14 cellular contexts compared by ENCODE assay signal in genomic region chr10:26455567-26456315, GRCh38. TPM values are rescaled to one million over a fixed set of nuclear protein-coding genes. Genes with fewer than 3 reads are reported as not detected.
DNase-seq lines count a peak whose midpoint lies in the region; ATAC-seq lines count a peak whose summit lies in the region.
"Had no signal": no experiment of that assay in that cellular context is flagged by ENCODE, and none has a peak within 500 bp of the region (broad histone marks: within the 10 kb centered on the region; RNA-seq: fewer than 3 reads in every experiment).

No MANE protein-coding gene starts in this region.

- CTCF ChIA-PET in activated CD4-positive, alpha-beta T cell treated with anti-CD3 and anti-CD28 coated beads for 36 hours (lab: Charles Lee), result interaction anchor here (0.5 to 1.3 kb wide), 4 partner anchors 15 to 1440 kb away, joined by 3 to 4 read pairs (median 3); partner anchors contain the start of gene ENKUR

- intact Hi-C loops in activated CD4-positive, alpha-beta T cell treated with anti-CD3 and anti-CD28 coated beads for 36 hours (cut with DNase I, micrococcal nuclease), result no loop called here

- peak overlapping the region; percentile 15 for H3K4me3 Mint-ChIP-seq in activated CD4-positive, alpha-beta T cell treated with anti-CD3 and anti-CD28 coated beads for 36 hours
- peak overlapping the region; percentile 8 for H3K4me3 Mint-ChIP-seq in activated naive CD8-positive, alpha-beta T cell
- H3K4me3 Mint-ChIP-seq in stimulated activated effector memory CD8-positive, alpha-beta T cell treated with anti-CD3 and anti-CD28 coated beads, Interleukin-12 subunit alpha, Interleukin-12 subunit beta, amount 100 ng/mL, for 72 hours, result peak overlapping the region; percentile 36

- POLR2A ChIA-PET in activated CD4-positive, alpha-beta T cell treated with anti-CD3 and anti-CD28 coated beads for 36 hours (lab: Charles Lee), result no interaction called here

- H3K9me3 Mint-ChIP-seq in activated CD4-positive, alpha-beta T cell treated with anti-CD3 and anti-CD28 coated beads for 36 hours (ENCODE audit: low read depth), result peaks cover 3% of the 10 kb centered on the region
- no peaks in the 10 kb centered on the region for H3K9me3 Mint-ChIP-seq in activated naive CD8-positive, alpha-beta T cell (ENCODE audit: low read depth)
- no peaks in the 10 kb centered on the region for H3K9me3 Mint-ChIP-seq in stimulated activated effector memory CD8-positive, alpha-beta T cell treated with anti-CD3 and anti-CD28 coated beads, Interleukin-12 subunit alpha, Interleukin-12 subunit beta, amount 100 ng/mL, for 72 hours

- ATAC-seq in activated CD4-positive, alpha-beta T cell treated with anti-CD3 and anti-CD28 coated beads for 36 hours, result peak; percentile 53
- ATAC-seq in stimulated activated effector memory CD8-positive, alpha-beta T cell treated with anti-CD3 and anti-CD28 coated beads, Interleukin-12 subunit alpha, Interleukin-12 subunit beta, amount 100 ng/mL, for 72 hours, result no peak
- ATAC-seq: lower lobe of right lung had no signal

- no peaks in the 10 kb centered on the region for H3K27me3 Mint-ChIP-seq in activated CD4-positive, alpha-beta T cell treated with anti-CD3 and anti-CD28 coated beads for 36 hours
- H3K27me3 Mint-ChIP-seq in activated naive CD8-positive, alpha-beta T cell, result no peaks in the 10 kb centered on the region

- peaks cover 77% of the 10 kb centered on the region for H3K4me1 Mint-ChIP-seq in activated CD4-positive, alpha-beta T cell treated with anti-CD3 and anti-CD28 coated beads for 36 hours
- H3K4me1 Mint-ChIP-seq in activated naive CD8-positive, alpha-beta T cell (ENCODE audit: low read depth), result peaks cover 77% of the 10 kb centered on the region
- H3K4me1 Mint-ChIP-seq in stimulated activated effector memory CD8-positive, alpha-beta T cell treated with anti-CD3 and anti-CD28 coated beads, Interleukin-12 subunit alpha, Interleukin-12 subunit beta, amount 100 ng/mL, for 72 hours, result peaks cover 71% of the 10 kb centered on the region

- peak overlapping the region; percentile 81 for H3K27ac Mint-ChIP-seq in activated CD4-positive, alpha-beta T cell treated with anti-CD3 and anti-CD28 coated beads for 36 hours
- H3K27ac Mint-ChIP-seq in activated naive CD8-positive, alpha-beta T cell, result peak overlapping the region; percentile 66
- peak overlapping the region; percentile 58 for H3K27ac Mint-ChIP-seq in stimulated activated effector memory CD8-positive, alpha-beta T cell treated with anti-CD3 and anti-CD28 coated beads, Interleukin-12 subunit alpha, Interleukin-12 subunit beta, amount 100 ng/mL, for 72 hours

- peaks cover 38% of the 10 kb centered on the region for H3K36me3 Mint-ChIP-seq in activated CD4-positive, alpha-beta T cell treated with anti-CD3 and anti-CD28 coated beads for 36 hours (ENCODE audit: low read depth)
- H3K36me3 Mint-ChIP-seq in activated naive CD8-positive, alpha-beta T cell, result peaks cover 13% of the 10 kb centered on the region
- peaks cover 19% of the 10 kb centered on the region for H3K36me3 Mint-ChIP-seq in stimulated activated effector memory CD8-positive, alpha-beta T cell treated with anti-CD3 and anti-CD28 coated beads, Interleukin-12 subunit alpha, Interleukin-12 subunit beta, amount 100 ng/mL, for 72 hours

- DNase-seq in activated CD4-positive, alpha-beta T cell treated with anti-CD3 and anti-CD28 coated beads for 36 hours, result no peak
- DNase-seq in activated CD4-positive, alpha-beta T cell treated with anti-CD3 and anti-CD28 coated beads, Interleukin-2, amount 50 U/mL, for 1 hour, result no peak
- DNase-seq in NAMALWA (ENCODE audit: low spot score) (peak; percentile 41), H4 (ENCODE audit: low spot score) (no peak), NCI-H2107 treated with DMSO at 0.1 percent for 48 hours (lab: John Stamatoyannopoulos, UW; ENCODE audit: unreplicated experiment) (no peak)
- DNase-seq in stimulated activated effector memory CD8-positive, alpha-beta T cell treated with anti-CD3 and anti-CD28 coated beads, Interleukin-12 subunit alpha, Interleukin-12 subunit beta, amount 100 ng/mL, for 72 hours (ENCODE audit: low spot score in 2 of 2), result peak in 1 of 2 donors; percentile 33
- no peak for DNase-seq in activated CD4-positive, CD25-positive, alpha-beta regulatory T cell treated with anti-CD3 and anti-CD28 coated beads, Interleukin-2, amount 50 U/mL, for 72 hours
- DNase-seq: 8988T; activated CD4-positive, alpha-beta T cell treated with anti-CD3 and anti-CD28 coated beads, Interleukin-2, amount 50 U/mL, for 4 hours; GOT3; lower lobe of right lung; NCI-H1436 had no signal

RNA-seq across cellular contexts. Expression of gene APBB1IP, which starts 17.6 kb away (rescaled TPM):
- 10 to 100 TPM; 53.3 to 66.4 TPM for total RNA-seq in activated CD4-positive, alpha-beta T cell treated with anti-CD3 and anti-CD28 coated beads for 36 hours
- total RNA-seq in H4 (2014; rRNA removed; shearing (Covaris generic)), result not detected in 2 replicates
- total RNA-seq: HT-29 had no signal

Comparison
In these comparisons a context has a peak if more than half of its experiments do, and no peak if none do; other contexts are left out.
1. RNA of gene APBB1IP, which starts 17.6 kb away (total RNA-seq): 53.3 to 66.4 TPM in activated CD4-positive, alpha-beta T cell treated with anti-CD3 and anti-CD28 coated beads for 36 hours; not detected in H4; every median in the first group is over 10 times any median in the second.
2. Peak in every context shown above with its lines, with median percentiles within 50 percentile points of each other: H3K27ac Mint-ChIP-seq and H3K4me3 Mint-ChIP-seq.